In genomic region chr10:31372439-31372838, GRCh38 we compare ENCODE assay signal across 23 cellular contexts. TPM values are rescaled to one million over a fixed set of nuclear protein-coding genes. Genes with fewer than 3 reads are reported as not detected.
DNase-seq lines count a peak whose midpoint lies in the region; ATAC-seq and TF ChIP-seq lines count a peak whose summit lies in the region.
"Had no signal": no experiment of that assay in that cellular context is flagged by ENCODE, and none has a peak within 500 bp of the region (broad histone marks: within the 10 kb centered on the region; RNA-seq: fewer than 3 reads in every experiment).

No MANE protein-coding gene starts in this region.

- H3K27ac ChIP-seq in HEK293 (ENCODE audit: extremely low read depth, low read depth, low read length) (no peak overlapping the region), KMS-11 (no peak overlapping the region), psoas muscle (peak overlapping the region; percentile 33), transverse colon (no peak overlapping the region)
- H3K27ac ChIP-seq: BLaER1 had no signal

- DNase-seq in psoas muscle = no peak
- no peak for DNase-seq in anterior cingulate cortex (lab: John Stamatoyannopoulos, UW)
- no peak for DNase-seq in transverse colon
- DNase-seq in NCI-H82 (lab: John Stamatoyannopoulos, UW) = no peak
- DNase-seq: 8988T; ACHN; BE2C; C1 segment of cervical spinal cord; CD4-positive, alpha-beta memory T cell; CD4-positive, CD25-positive, alpha-beta regulatory T cell; CD8-positive, alpha-beta memory T cell; COR-L47; DMS 273 treated with DMSO at 0.1 percent for 48 hours; DMS153; DMS53; DMS79; DND-41; EL; GDM1 had no signal

- H3K27me3 ChIP-seq in KMS-11 (ENCODE audit: insufficient read depth, low read depth) (no peaks in the 10 kb centered on the region), psoas muscle (ENCODE audit: insufficient read depth in 3 of 3, low read length in 2 of 3) (no peaks in the 10 kb centered on the region), transverse colon (no peaks in the 10 kb centered on the region)
- H3K27me3 ChIP-seq: BE2C, BLaER1 had no signal

- TF ChIP-seq EP300 in transverse colon (IDR thresholded peaks at IDR 0.05; ENCODE audit: low read depth) = no peak

- peak overlapping the region; percentile 70 for H3K4me2 ChIP-seq in KMS-11
- H3K4me2 ChIP-seq: BLaER1 had no signal

- no peaks in the 10 kb centered on the region for H3K9me3 ChIP-seq in HEK293 (ENCODE audit: control insufficient read depth, insufficient read depth, low read depth, low read length)
- H3K9me3 ChIP-seq in psoas muscle = no peaks in the 10 kb centered on the region
- no peaks in the 10 kb centered on the region for H3K9me3 ChIP-seq in transverse colon
- H3K9me3 ChIP-seq: BE2C, BLaER1 had no signal

- peak in 3 of 4 donors; percentile 70 to 77 (median 76) for ATAC-seq in psoas muscle
- ATAC-seq: GM12878 had no signal

- TF ChIP-seq CTCF in HEK293 (tag by site-specific recombination; IDR thresholded peaks at IDR 0.05) (no peak), KMS-11 (conservative IDR thresholded peaks at IDR 0.05; ENCODE audit: low read depth, low read length) (no peak), psoas muscle (IDR thresholded peaks at IDR 0.05) (no peak), transverse colon (IDR thresholded peaks at IDR 0.05) (no peak)

- POLR2A ChIA-PET in HEK293 (lab: Yijun Ruan, JAX) = no interaction called here

- peaks cover 79% of the 10 kb centered on the region for H3K79me2 ChIP-seq in KMS-11 (ENCODE audit: insufficient read depth, low read depth)

- CTCF ChIA-PET in HEK293 (lab: Yijun Ruan, JAX) = no interaction called here

- 51 to 82% (median 63%) methylated on average over 3 of the region's 3 CpGs for WGBS in psoas muscle, 3 donors
- 77 to 90% methylated on average over 3 of the region's 3 CpGs for WGBS in transverse colon (ENCODE audit: low coverage in 1 of 2), 2 donors

- TF ChIP-seq POLR2A in transverse colon (IDR thresholded peaks at IDR 0.05) = no peak

- no peak overlapping the region for H3K4me3 ChIP-seq in HEK293 (ENCODE audit: low read depth, low read length)
- H3K4me3 ChIP-seq in KMS-11 (IDR thresholded peaks at IDR 0.05; ENCODE audit: insufficient read depth, low read depth, low read length) = no peak overlapping the region
- H3K4me3 ChIP-seq in psoas muscle = peak overlapping the region; percentile 29
- no peak overlapping the region for H3K4me3 ChIP-seq in transverse colon
- H3K4me3 ChIP-seq: BLaER1, GM12878 had no signal

- H3K36me3 ChIP-seq in HEK293 (ENCODE audit: control insufficient read depth in 2 of 2, insufficient read depth in 1 of 2, low read length in 2 of 2) = no peaks in the 10 kb centered on the region
- no peaks in the 10 kb centered on the region for H3K36me3 ChIP-seq in KMS-11 (ENCODE audit: insufficient read depth)
- no peaks in the 10 kb centered on the region for H3K36me3 ChIP-seq in psoas muscle (ENCODE audit: insufficient read depth in 1 of 2, low read depth in 1 of 2)
- H3K36me3 ChIP-seq in transverse colon = no peaks in the 10 kb centered on the region
- H3K36me3 ChIP-seq: BE2C, BLaER1 had no signal

- in situ Hi-C loops in transverse colon (cut with MboI; ENCODE audit: low pct_ligation_motif_present in 1 of 4, low pct_unique_long_range_greater_than_20kb in 1 of 4, low sequenced_read_pairs in 3 of 4) = no loop called here

- no peak overlapping the region for H2AFZ ChIP-seq in KMS-11 (ENCODE audit: low read depth)

- peaks cover 9% of the 10 kb centered on the region; the same call in 1 of the 2 replicates for H3K4me1 ChIP-seq in HEK293 (ENCODE audit: control insufficient read depth, insufficient read depth, low read length)
- peaks cover 41% of the 10 kb centered on the region for H3K4me1 ChIP-seq in KMS-11 (ENCODE audit: low read depth, poor library complexity, severe bottlenecking)
- peaks cover 63% of the 10 kb centered on the region for H3K4me1 ChIP-seq in psoas muscle
- peaks cover 0 to 8% (median 0%) of the 10 kb centered on the region in 4 donors for H3K4me1 ChIP-seq in transverse colon
- H3K4me1 ChIP-seq: BLaER1 had no signal

- no peaks in the 10 kb centered on the region for H4K20me1 ChIP-seq in KMS-11 (ENCODE audit: insufficient read depth)
- H4K20me1 ChIP-seq: BLaER1 had no signal

- intact Hi-C loops in psoas muscle (cut with DNase I) (no loop called here), transverse colon (cut with DNase I; ENCODE audit: low total_unique reads) (no loop called here)

- H3K9ac ChIP-seq in KMS-11 = no peak overlapping the region
- H3K9ac ChIP-seq: BLaER1 had no signal

TF ChIP-seq in HEK293, 187 proteins besides CTCF, POLR2A, EP300 and RAD21:
- TF ChIP-seq ZBTB44 (tag by site-specific recombination; IDR thresholded peaks at IDR 0.05) = no peak
- TF ChIP-seq ZNF394 (tag by site-specific recombination; IDR thresholded peaks at IDR 0.05; ENCODE audit: borderline replicate concordance) = no peak
- TF ChIP-seq YY1 (tag by site-specific recombination; IDR thresholded peaks at IDR 0.05) = no peak
- TF ChIP-seq, protein P1, sequence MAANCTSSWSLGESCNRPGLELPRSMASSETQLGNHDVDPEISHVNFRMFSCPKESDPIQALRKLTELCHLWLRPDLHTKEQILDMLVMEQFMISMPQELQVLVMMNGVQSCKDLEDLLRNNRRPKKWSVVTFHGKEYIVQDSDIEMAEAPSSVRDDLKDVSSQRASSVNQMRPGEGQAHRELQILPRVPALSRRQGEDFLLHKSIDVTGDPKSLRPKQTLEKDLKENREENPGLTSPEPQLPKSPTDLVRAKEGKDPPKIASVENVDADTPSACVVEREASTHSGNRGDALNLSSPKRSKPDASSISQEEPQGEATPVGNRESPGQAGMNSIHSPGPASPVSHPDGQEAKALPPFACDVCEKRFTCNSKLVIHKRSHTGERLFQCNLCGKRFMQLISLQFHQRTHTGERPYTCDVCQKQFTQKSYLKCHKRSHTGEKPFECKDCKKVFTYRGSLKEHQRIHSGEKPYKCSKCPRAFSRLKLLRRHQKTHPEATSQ (tag by site-specific recombination; IDR thresholded peaks at IDR 0.05) = no peak
- no peak for TF ChIP-seq ZBTB8A (tag by site-specific recombination; IDR thresholded peaks at IDR 0.05)
- no peak for TF ChIP-seq GLI4 (tag by site-specific recombination; IDR thresholded peaks at IDR 0.05)
- TF ChIP-seq ZNF664 (tag by site-specific recombination; IDR thresholded peaks at IDR 0.05) = 0 out of 2 replicates have a peak, but pooled peaks have one; percentile 29
- no peak for TF ChIP-seq ZNF23 (tag by site-specific recombination; IDR thresholded peaks at IDR 0.05; ENCODE audit: borderline replicate concordance)

RNA-seq across cellular contexts. Expression of gene ZEB1, which starts 53.4 kb away (rescaled TPM):
- total RNA-seq in psoas muscle (10 to 100 TPM; 92.0 to 99.8 (median 95.3) TPM), transverse colon (10 to 100 TPM; 22.4 to 61.1 (median 40.1) TPM)
- polyA plus RNA-seq in psoas muscle = 10 to 100 TPM; 18.7 to 34.2 (median 23.8) TPM
